ENCODE assay signal across 10 cellular contexts in the genomic region with DNA sequence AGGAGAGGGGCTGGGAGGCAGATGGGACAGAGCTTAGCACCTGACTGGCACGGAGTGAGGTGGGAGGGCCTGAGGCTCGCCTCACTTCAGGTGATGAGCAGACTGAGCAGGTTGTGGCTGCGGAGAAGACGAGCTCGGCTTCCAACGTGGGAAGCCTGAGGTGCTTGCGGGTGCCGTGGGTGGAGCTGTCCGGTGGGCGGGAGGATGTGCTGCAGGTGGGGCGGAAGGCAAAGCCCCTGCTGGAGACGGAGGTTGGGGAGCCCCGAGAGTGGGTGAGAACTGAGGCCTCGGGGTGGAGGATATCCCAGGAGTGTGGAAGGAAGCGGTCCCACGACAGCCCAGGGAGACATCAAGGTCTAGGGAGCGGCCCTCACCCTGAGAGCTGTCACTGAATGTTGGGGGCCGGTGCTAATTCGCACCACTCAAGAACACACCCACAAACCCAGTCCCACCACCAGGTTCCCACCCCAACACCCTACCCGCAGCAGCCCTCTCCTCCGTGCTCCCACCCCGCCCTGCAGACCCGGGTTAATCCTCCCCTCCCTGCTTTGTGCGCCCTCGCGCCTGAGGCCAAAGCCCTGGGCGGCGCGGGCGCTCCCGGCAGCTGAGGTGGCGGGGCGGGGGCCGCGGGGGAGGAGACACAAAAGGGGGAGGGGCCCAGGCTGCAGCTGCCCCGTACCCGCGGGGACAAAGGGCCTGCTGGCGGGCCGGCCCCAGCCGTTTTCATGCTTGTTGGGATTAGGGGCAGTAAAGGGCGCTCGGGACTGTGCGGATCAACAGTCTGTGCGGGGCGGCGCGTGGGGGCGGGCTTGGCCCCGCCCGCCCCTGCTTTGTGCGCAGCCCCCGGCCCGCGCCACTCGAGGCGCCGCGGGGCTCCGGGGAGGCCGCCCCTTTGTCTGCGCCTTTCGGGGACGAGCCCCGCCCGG. TPM values are rescaled to one million over a fixed set of nuclear protein-coding genes. Genes with fewer than 3 reads are reported as not detected.
DNase-seq lines count a peak whose midpoint lies in the region; ATAC-seq and TF ChIP-seq lines count a peak whose summit lies in the region.
"Had no signal": no experiment of that assay in that cellular context is flagged by ENCODE, and none has a peak within 500 bp of the region (broad histone marks: within the 10 kb centered on the region; RNA-seq: fewer than 3 reads in every experiment).

No MANE protein-coding gene starts in this region.

- peak; percentile 51 for ATAC-seq in activated naive CD8-positive, alpha-beta T cell treated with anti-CD3 and anti-CD28 coated beads, Interleukin-2, amount 10 ng/mL, durations not matched to agents 7 days and 5 days (ENCODE audit: low read depth)
- ATAC-seq in gastrocnemius medialis (no peak), HG03108 (IDR thresholded peaks at IDR 0.05; ENCODE audit: unreplicated experiment) (no peak), HG03520 (IDR thresholded peaks at IDR 0.05; ENCODE audit: unreplicated experiment) (no peak)

- H3K27ac ChIP-seq in OCI-LY7 (ENCODE audit: low read depth, low read length, poor library complexity, severe bottlenecking), result no peak overlapping the region
- H3K27ac ChIP-seq in hepatocyte, result no peak overlapping the region
- no peak overlapping the region for H3K27ac ChIP-seq in gastrocnemius medialis
- H3K27ac ChIP-seq: 22Rv1, thyroid gland had no signal

- POLR2A ChIA-PET in OCI-LY7 (lab: Charles Lee), result no interaction called here
- POLR2A ChIA-PET in activated naive CD8-positive, alpha-beta T cell treated with anti-CD3 and anti-CD28 coated beads, Interleukin-2, amount 10 ng/mL, durations not matched to agents 7 days and 5 days (lab: Charles Lee), result interaction anchor here (0.6 to 1.2 kb wide), 3 partner anchors 65 to 260 kb away, joined by 3 to 7 read pairs (median 3); no protein-coding TSS in a partner anchor

- peaks cover 54% of the 10 kb centered on the region for H3K27me3 Mint-ChIP-seq in activated naive CD8-positive, alpha-beta T cell treated with anti-CD3 and anti-CD28 coated beads, Interleukin-2, amount 10 ng/mL, durations not matched to agents 7 days and 5 days

- no peaks in the 10 kb centered on the region for H3K36me3 ChIP-seq in OCI-LY7 (ENCODE audit: insufficient read depth, low read length)
- H3K36me3 ChIP-seq in hepatocyte (replicated peaks; ENCODE audit: insufficient read depth, low read depth), result no peaks in the 10 kb centered on the region
- no peaks in the 10 kb centered on the region for H3K36me3 ChIP-seq in gastrocnemius medialis
- H3K36me3 ChIP-seq: thyroid gland had no signal

- no peaks in the 10 kb centered on the region for H4K20me1 ChIP-seq in OCI-LY7 (ENCODE audit: insufficient read depth, low read length)
- no peaks in the 10 kb centered on the region for H4K20me1 ChIP-seq in hepatocyte (ENCODE audit: insufficient read depth, poor library complexity, severe bottlenecking)

- no peak overlapping the region for H2AFZ ChIP-seq in OCI-LY7 (ENCODE audit: low read length)
- H2AFZ ChIP-seq in hepatocyte, result peak overlapping the region; percentile 67

- H3K4me1 Mint-ChIP-seq in activated naive CD8-positive, alpha-beta T cell treated with anti-CD3 and anti-CD28 coated beads, Interleukin-2, amount 10 ng/mL, durations not matched to agents 7 days and 5 days, result peaks cover 15% of the 10 kb centered on the region

- H3K4me3 ChIP-seq in OCI-LY7 (ENCODE audit: low read depth, low read length, poor library complexity, severe bottlenecking), result no peak overlapping the region
- H3K4me3 ChIP-seq in hepatocyte, result peak overlapping the region; percentile 71
- peak overlapping the region; percentile 44 to 51 (median 46) for H3K4me3 ChIP-seq in gastrocnemius medialis

- H3K27me3 ChIP-seq in hepatocyte (peaks cover 29% of the 10 kb centered on the region), gastrocnemius medialis (peaks cover 42 to 52% (median 43%) of the 10 kb centered on the region in 3 donors)
- H3K27me3 ChIP-seq: thyroid gland had no signal

- TF ChIP-seq CTCF in OCI-LY7 (conservative IDR thresholded peaks at IDR 0.05; ENCODE audit: low read length) (no peak), hepatocyte (IDR thresholded peaks at IDR 0.05; ENCODE audit: poor library complexity) (no peak), gastrocnemius medialis (IDR thresholded peaks at IDR 0.05 in 4 of 5, conservative IDR thresholded peaks at IDR 0.05 in 1 of 5) (no peak)

- BruUV-seq in OCI-LY7 (replicated peaks; lab: Mats Ljungman, UMichigan), result no TSS peak

- CTCF ChIA-PET in OCI-LY7 (lab: Charles Lee; ENCODE audit: unreplicated experiment), result no interaction called here

- peak overlapping the region; percentile 33; the same call in 1 of the 2 replicates for H3K4me2 ChIP-seq in OCI-LY7 (ENCODE audit: low read length)
- peak overlapping the region; percentile 95 for H3K4me2 ChIP-seq in hepatocyte

- H3K9me2 ChIP-seq in OCI-LY7 (ENCODE audit: insufficient read depth, low read length), result no peaks in the 10 kb centered on the region
- H3K9me2 ChIP-seq in hepatocyte (replicated peaks; ENCODE audit: insufficient read depth), result no peaks in the 10 kb centered on the region

- intact Hi-C loops in OCI-LY7 (cut with micrococcal nuclease; ENCODE audit: unreplicated experiment) (no loop called here), gastrocnemius medialis (cut with DNase I; ENCODE audit: low total_unique reads) (no loop called here)

- H3K36me3 Mint-ChIP-seq in activated naive CD8-positive, alpha-beta T cell treated with anti-CD3 and anti-CD28 coated beads, Interleukin-2, amount 10 ng/mL, durations not matched to agents 7 days and 5 days, result peaks cover 3% of the 10 kb centered on the region

- H3K9me3 ChIP-seq in OCI-LY7 (ENCODE audit: low read length), result no peaks in the 10 kb centered on the region
- H3K9me3 ChIP-seq in hepatocyte (ENCODE audit: low read depth), result no peaks in the 10 kb centered on the region
- H3K9me3 ChIP-seq in gastrocnemius medialis, result no peaks in the 10 kb centered on the region
- H3K9me3 ChIP-seq: thyroid gland had no signal

- no peak for TF ChIP-seq POLR2A in gastrocnemius medialis (IDR thresholded peaks at IDR 0.05)

- peak overlapping the region; percentile 26 for H3K27ac Mint-ChIP-seq in activated naive CD8-positive, alpha-beta T cell treated with anti-CD3 and anti-CD28 coated beads, Interleukin-2, amount 10 ng/mL, durations not matched to agents 7 days and 5 days

- peak overlapping the region; percentile 70 for H3K4me3 Mint-ChIP-seq in activated naive CD8-positive, alpha-beta T cell treated with anti-CD3 and anti-CD28 coated beads, Interleukin-2, amount 10 ng/mL, durations not matched to agents 7 days and 5 days

- no peaks in the 10 kb centered on the region for H3K79me2 ChIP-seq in OCI-LY7 (ENCODE audit: insufficient read depth, low read depth, low read length)
- no peaks in the 10 kb centered on the region for H3K79me2 ChIP-seq in hepatocyte

- DNase-seq in DMS 273 (lab: John Stamatoyannopoulos, UW; ENCODE audit: unreplicated experiment) (peak; percentile 75), DMS 273 treated with DMSO at 0.1 percent for 48 hours (lab: John Stamatoyannopoulos, UW) (no peak), OCI-LY7 (ENCODE audit: low spot score) (no peak), hepatocyte (ENCODE audit: low spot score) (peak; percentile 75), gastrocnemius medialis (no peak)
- peak; percentile 54 for DNase-seq in activated naive CD8-positive, alpha-beta T cell treated with anti-CD3 and anti-CD28 coated beads, Interleukin-2, amount 10 ng/mL, durations not matched to agents 7 days and 5 days

- in situ Hi-C loops in gastrocnemius medialis (cut with MboI; ENCODE audit: low sequenced_read_pairs in 4 of 4), result no loop called here

- H3K9me3 Mint-ChIP-seq in activated naive CD8-positive, alpha-beta T cell treated with anti-CD3 and anti-CD28 coated beads, Interleukin-2, amount 10 ng/mL, durations not matched to agents 7 days and 5 days, result no peaks in the 10 kb centered on the region

- H3K4me1 ChIP-seq in OCI-LY7 (ENCODE audit: insufficient read depth, low read length, poor library complexity, severe bottlenecking) (no peaks in the 10 kb centered on the region), hepatocyte (ENCODE audit: insufficient read depth) (peaks cover 3% of the 10 kb centered on the region), gastrocnemius medialis (no peaks in the 10 kb centered on the region)

- 10% methylated on average over 17 of the region's 66 CpGs for WGBS in hepatocyte (ENCODE audit: low lambda C conversion rate, missing lambda C conversion rate)

RNA-seq across cellular contexts. Expression of a gene that starts 11.2 kb away (rescaled TPM):
- 7.2 and 8.8 TPM in 2 replicates for total RNA-seq in OCI-LY7 (2014; rRNA removed; shearing (Covaris generic))
- total RNA-seq in OCI-LY7 (2022) (15.0 and 15.3 TPM in 2 replicates), hepatocyte (6.3 and 9.1 TPM in 2 replicates), gastrocnemius medialis (10 to 100 TPM; 10.1 to 16.7 (median 11.3) TPM)
- 10 to 100 TPM; 12.3 to 13.7 TPM for total RNA-seq in activated naive CD8-positive, alpha-beta T cell treated with anti-CD3 and anti-CD28 coated beads, Interleukin-2, amount 10 ng/mL, durations not matched to agents 7 days and 5 days
- polyA plus RNA-seq in hepatocyte, result 6.3 and 8.9 TPM in 2 replicates

Comparison
In these comparisons a context has a peak if more than half of its experiments do, and no peak if none do; other contexts are left out.
1. DNase-seq: peak in DMS 273 (single experiment), activated naive CD8-positive, alpha-beta T cell treated with anti-CD3 and anti-CD28 coated beads, Interleukin-2, amount 10 ng/mL, durations not matched to agents 7 days and 5 days (single experiment) and hepatocyte (single experiment); none in DMS 273 treated with DMSO at 0.1 percent for 48 hours (single experiment), OCI-LY7 (single experiment) and gastrocnemius medialis (0 of 2).